Comparison of ENCODE assay signal across 13 cellular contexts in genomic region chr17:75241143-75241430, GRCh38. TPM values are rescaled to one million over a fixed set of nuclear protein-coding genes. Genes with fewer than 3 reads are reported as not detected.
DNase-seq lines count a peak whose midpoint lies in the region; ATAC-seq and TF ChIP-seq lines count a peak whose summit lies in the region.
"Had no signal": no experiment of that assay in that cellular context is flagged by ENCODE, and none has a peak within 500 bp of the region (broad histone marks: within the 10 kb centered on the region; RNA-seq: fewer than 3 reads in every experiment).

No MANE protein-coding gene starts in this region.

- H3K36me3 ChIP-seq in subcutaneous abdominal adipose tissue (ENCODE audit: control insufficient read depth in 5 of 5, insufficient read depth in 5 of 5, low read length in 5 of 5), result peaks cover 5 to 100% (median 99%) of the 10 kb centered on the region in 5 donors
- peaks cover 74% of the 10 kb centered on the region for H3K36me3 ChIP-seq in brain microvascular endothelial cell (replicated peaks)
- H3K36me3 ChIP-seq: ovary had no signal

- no peak overlapping the region for H3K18ac ChIP-seq in H9 (ENCODE audit: insufficient read length, low read depth, low read length)

- no peak overlapping the region for H2BK15ac ChIP-seq in H9 (ENCODE audit: low read depth, low read length)

- H2BK12ac ChIP-seq in H9 (ENCODE audit: insufficient read length, low read depth, low read length), result no peak overlapping the region

- no peaks in the 10 kb centered on the region for H3K9me3 ChIP-seq in H9 (ENCODE audit: control insufficient read depth, low read depth, low read length)
- H3K9me3 ChIP-seq in subcutaneous abdominal adipose tissue (ENCODE audit: control insufficient read depth in 5 of 5, low read length in 5 of 5), result no peaks in the 10 kb centered on the region
- H3K9me3 ChIP-seq: ovary, stomach had no signal

- H2BK5ac ChIP-seq in H9 (ENCODE audit: insufficient read length, low read length), result no peak overlapping the region

- H3K56ac ChIP-seq in H9 (ENCODE audit: insufficient read length, low read depth, low read length), result no peak overlapping the region

- TF ChIP-seq CTCF in H9 (conservative IDR thresholded peaks at IDR 0.05), result no peak
- TF ChIP-seq CTCF in brain microvascular endothelial cell (IDR thresholded peaks at IDR 0.05; ENCODE audit: low read depth, low read length, missing control alignments), result no peak

- H3K36me3 Mint-ChIP-seq in H9 (ENCODE audit: insufficient read depth in 1 of 3, low read depth in 3 of 3), result peaks cover 37 to 86% (median 84%) of the 10 kb centered on the region in 3 experiments; a peak in 6 of 7 replicates

- no peak overlapping the region for H2BK120ac ChIP-seq in H9 (ENCODE audit: low read depth, low read length, poor library complexity, severe bottlenecking)

- no peaks in the 10 kb centered on the region for H3K27me3 ChIP-seq in H9 (ENCODE audit: insufficient read depth, low read length)
- H3K27me3 ChIP-seq in subcutaneous abdominal adipose tissue (ENCODE audit: control insufficient read depth in 5 of 5, insufficient read depth in 4 of 5, low read length in 5 of 5), result no peaks in the 10 kb centered on the region
- no peaks in the 10 kb centered on the region for H3K27me3 ChIP-seq in brain microvascular endothelial cell (replicated peaks)
- H3K27me3 ChIP-seq: ovary, stomach had no signal

- WGBS in H9 (ENCODE audit: extremely low coverage, insufficient read length, low lambda C conversion rate), result no CpG with 5 or more reads among the region's 7 CpGs

- H3K4me1 Mint-ChIP-seq in H9, result peaks cover 8 to 15% of the 10 kb centered on the region in 2 experiments

- DNase-seq in H9, result no peak
- DNase-seq in amniotic epithelial cell (ENCODE audit: low read depth), result peak; percentile 45
- peak; percentile 63 for DNase-seq in islet precursor cell
- DNase-seq in brain microvascular endothelial cell, result no peak
- DNase-seq in NCI-H1694 treated with DMSO at 0.1 percent for 48 hours (lab: John Stamatoyannopoulos, UW), result no peak
- DNase-seq: NCI-H2029 treated with DMSO at 0.1 percent for 48 hours, NCI-H526 treated with DMSO at 0.1 percent for 48 hours, stomach had no signal

- H2AK5ac ChIP-seq in H9 (ENCODE audit: insufficient read length, low read length), result no peak overlapping the region

- peaks cover 4% of the 10 kb centered on the region for H4K20me1 ChIP-seq in H9 (ENCODE audit: control insufficient read depth, insufficient read depth, insufficient read length)

- ATAC-seq in GM19467 (IDR thresholded peaks at IDR 0.05; ENCODE audit: unreplicated experiment), result no peak

- H4K91ac ChIP-seq in H9 (ENCODE audit: insufficient read length, low read depth, low read length), result no peak overlapping the region

- no peak overlapping the region for H3K14ac ChIP-seq in H9 (ENCODE audit: insufficient read depth, low read length)

- no peak overlapping the region for H2BK20ac ChIP-seq in H9 (ENCODE audit: low read depth, low read length, poor library complexity, severe bottlenecking)

- no peak overlapping the region for H3K4me2 ChIP-seq in H9 (ENCODE audit: insufficient read depth, insufficient read length, low read length)
- H3K4me2 ChIP-seq: smooth muscle cell had no signal

- no peak overlapping the region for H3K4me3 ChIP-seq in subcutaneous abdominal adipose tissue (ENCODE audit: low read depth in 1 of 5, low read length in 5 of 5)
- H3K4me3 ChIP-seq in brain microvascular endothelial cell (ENCODE audit: low read depth, low read length), result no peak overlapping the region
- H3K4me3 ChIP-seq: ovary, smooth muscle cell, stomach had no signal

- H3T11ph ChIP-seq in H9 (ENCODE audit: low read length), result no peak overlapping the region

- no peak overlapping the region for H3K4ac ChIP-seq in H9 (ENCODE audit: low read depth, low read length)

- H3K79me2 ChIP-seq in H9 (ENCODE audit: insufficient read depth, low read length), result no peaks in the 10 kb centered on the region

- H2AFZ ChIP-seq in H9 (ENCODE audit: low read length), result no peak overlapping the region

- H3K9me3 Mint-ChIP-seq in H9, result no peaks in the 10 kb centered on the region
- H3K9me3 Mint-ChIP-seq: activated naive CD4-positive, alpha-beta T cell treated with anti-CD3 and anti-CD28 coated beads, Interleukin-2, amount 50 U/mL, for 72 hours had no signal

- H4K5ac ChIP-seq in H9 (ENCODE audit: insufficient read length, low read depth, low read length), result no peak overlapping the region

- in situ Hi-C loops in brain microvascular endothelial cell (cut with HindIII; ENCODE audit: low pct_ligation_motif_present, low sequenced_read_pairs), result no loop called here

- no peak overlapping the region for H3K4me3 Mint-ChIP-seq in H9

- no peak overlapping the region for H3K9ac ChIP-seq in H9 (ENCODE audit: extremely low read depth, insufficient read length, low read length)
- H3K9ac ChIP-seq in subcutaneous abdominal adipose tissue (ENCODE audit: low read length in 5 of 5), result peak overlapping the region in 1 of 5 donors; percentile 35

- no peaks in the 10 kb centered on the region for H3K23me2 ChIP-seq in H9 (ENCODE audit: insufficient read length, low read depth, low read length, poor library complexity, severe bottlenecking)

- H4K8ac ChIP-seq in H9 (replicated peaks; ENCODE audit: insufficient read length, low read depth, low read length), result no peak overlapping the region

- H3K23ac ChIP-seq in H9 (ENCODE audit: insufficient read length, low read depth, low read length), result no peak overlapping the region

- H3K79me1 ChIP-seq in H9 (ENCODE audit: insufficient read depth, low read depth, low read length, poor library complexity, severe bottlenecking), result no peaks in the 10 kb centered on the region

- no peaks in the 10 kb centered on the region for H3K27me3 Mint-ChIP-seq in H9 (ENCODE audit: low read depth)

- H3K4me1 ChIP-seq in H9 (ENCODE audit: insufficient read depth, low read length) (no peaks in the 10 kb centered on the region), subcutaneous abdominal adipose tissue (ENCODE audit: control insufficient read depth in 5 of 5, insufficient read depth in 5 of 5, low read length in 5 of 5) (peaks cover 4 to 26% (median 21%) of the 10 kb centered on the region in 5 donors)

- peak overlapping the region in 2 of 3 experiments; percentile 81 to 86; a peak in 2 of 7 replicates for H3K27ac Mint-ChIP-seq in H9

- H3K27ac ChIP-seq in H9 (ENCODE audit: insufficient read length, low read depth, low read length) (no peak overlapping the region), subcutaneous abdominal adipose tissue (ENCODE audit: low read depth, low read length) (peak overlapping the region; percentile 16), brain microvascular endothelial cell (no peak overlapping the region)
- H3K27ac ChIP-seq: ovary had no signal

RNA-seq across cellular contexts. Expression of gene GGA3, which starts 20.3 kb away (rescaled TPM):
- total RNA-seq in H9 (2021), result 50.3 and 58.2 TPM in 2 replicates

RNA-seq across cellular contexts. Expression of gene MRPS7, which starts 20.6 kb away (rescaled TPM):
- total RNA-seq in H9 (2021), result 93.7 and 97.4 TPM in 2 replicates

RNA-seq across cellular contexts. Expression of gene MIF4GD, which starts 29.9 kb away (rescaled TPM):
- total RNA-seq in H9 (2021), result 24.0 and 26.1 TPM in 2 replicates

RNA-seq across cellular contexts. Expression of gene NUP85, which starts 35.6 kb away (rescaled TPM):
- 136 and 145 TPM in 2 replicates for total RNA-seq in H9 (2021)

RNA-seq across cellular contexts. Expression of gene SLC25A19, which starts 48.1 kb away (rescaled TPM):
- total RNA-seq in H9 (2021), result 24.2 and 27.2 TPM in 2 replicates

Comparison
In these comparisons a context has a peak if more than half of its experiments do, and no peak if none do; other contexts are left out.
1. DNase-seq: peak in amniotic epithelial cell (single experiment) and islet precursor cell (single experiment); none in H9 (single experiment), brain microvascular endothelial cell (single experiment) and NCI-H1694 treated with DMSO at 0.1 percent for 48 hours (single experiment).